Comparison of ENCODE assay signal across 35 cellular contexts in the genomic region with DNA sequence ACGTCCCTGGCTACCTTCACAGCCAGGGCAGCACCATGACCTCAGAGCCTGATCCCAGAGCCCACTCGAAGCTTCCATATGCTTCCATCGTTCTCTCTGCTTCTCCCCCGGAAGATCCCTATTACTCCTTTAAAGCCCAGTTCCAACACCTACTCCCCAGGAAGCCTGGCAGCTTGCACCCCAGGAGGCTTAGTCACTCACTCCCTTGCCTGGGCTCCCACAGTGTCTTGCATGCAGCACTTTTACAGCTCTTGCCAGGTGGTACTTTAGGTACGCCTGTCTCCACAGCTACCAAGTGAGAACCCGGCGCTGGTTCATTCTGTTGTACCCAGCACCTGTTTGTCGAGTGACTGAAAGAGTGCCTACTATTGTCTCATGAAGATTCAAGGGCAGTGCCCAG.
"Had no signal": no experiment of that assay in that cellular context is flagged by ENCODE, and none has a peak within 500 bp of the region (broad histone marks: within the 10 kb centered on the region; RNA-seq: fewer than 3 reads in every experiment).

No MANE protein-coding gene starts in this region.

- H3K36me3 Mint-ChIP-seq: activated CD4-positive, alpha-beta memory T cell treated with anti-CD3 and anti-CD28 coated beads for 36 hours; activated naive CD4-positive, alpha-beta T cell treated with anti-CD3 and anti-CD28 coated beads, Interleukin-2, amount 10 ng/mL, durations not matched to agents 7 days and 5 days; activated naive CD4-positive, alpha-beta T cell treated with anti-CD3 and anti-CD28 coated beads, Interleukin-2, amount 50 U/mL, for 24 hours; activated naive CD8-positive, alpha-beta T cell; activated naive CD8-positive, alpha-beta T cell treated with anti-CD3 and anti-CD28 coated beads, Interleukin-2, amount 10 ng/mL, durations not matched to agents 7 days and 5 days; brain had no signal

- H3K27ac Mint-ChIP-seq: activated B cell treated with CpG ODN at 0.5 μM for 24 hours; activated CD4-positive, alpha-beta memory T cell treated with anti-CD3 and anti-CD28 coated beads for 36 hours; activated CD4-positive, alpha-beta T cell treated with anti-CD3 and anti-CD28 coated beads, Interleukin-2, amount 10 ng/mL, durations not matched to agents 24 days and 14 days; activated CD8-positive, alpha-beta T cell treated with anti-CD3 and anti-CD28 coated beads for 36 hours; activated naive CD4-positive, alpha-beta T cell treated with anti-CD3 and anti-CD28 coated beads, Interleukin-2, amount 10 ng/mL, durations not matched to agents 7 days and 5 days; activated naive CD4-positive, alpha-beta T cell treated with anti-CD3 and anti-CD28 coated beads, Interleukin-2, amount 50 U/mL, for 24 hours; activated naive CD8-positive, alpha-beta T cell; activated naive CD8-positive, alpha-beta T cell treated with anti-CD3 and anti-CD28 coated beads, Interleukin-2, amount 10 ng/mL, durations not matched to agents 7 days and 5 days; activated naive CD8-positive, alpha-beta T cell treated with anti-CD3 and anti-CD28 coated beads, Interleukin-2, amount 50 U/mL, for 24 hours; activated T-cell treated with anti-CD3 and anti-CD28 coated beads, Interleukin-2, amount 50 U/mL, for 72 hours; activated T-helper 1 cell treated with anti-CD3 and anti-CD28 coated beads, Interleukin-12 subunit alpha, Interleukin-12 subunit beta, Interleukin-2, Interleukin-4 antibody, amounts not matched to agents 30 ng/mL and 10 ng/mL and 1 ng/mL, durations not matched to agents 14 hours and 24 hours and 36 hours; activated T-helper 17 cell treated with anti-CD3 and anti-CD28 coated beads, Interleukin-2, amount 50 U/mL, for 72 hours; T-helper 1 cell treated with Interleukin-12 subunit alpha and Interleukin-12 subunit beta and Interleukin-4 antibody, amounts not matched to agents 30 μg/mL and 1 μg/mL, for 36 hours; T-helper 2 cell treated with Interferon-gamma antibody and Interleukin-4, amounts not matched to agents 5 μg/mL and 100 μg/mL, for 36 hours had no signal

- H3K4me3 Mint-ChIP-seq: activated B cell treated with CpG ODN at 0.5 μM for 24 hours; activated CD4-positive, alpha-beta memory T cell treated with anti-CD3 and anti-CD28 coated beads for 36 hours; activated CD4-positive, alpha-beta T cell treated with anti-CD3 and anti-CD28 coated beads, Interleukin-2, amount 10 ng/mL, durations not matched to agents 24 days and 14 days; activated CD8-positive, alpha-beta T cell treated with anti-CD3 and anti-CD28 coated beads for 36 hours; activated naive CD4-positive, alpha-beta T cell treated with anti-CD3 and anti-CD28 coated beads, Interleukin-2, amount 10 ng/mL, durations not matched to agents 7 days and 5 days; activated naive CD4-positive, alpha-beta T cell treated with anti-CD3 and anti-CD28 coated beads, Interleukin-2, amount 50 U/mL, for 24 hours; activated naive CD8-positive, alpha-beta T cell; activated naive CD8-positive, alpha-beta T cell treated with anti-CD3 and anti-CD28 coated beads, Interleukin-2, amount 10 ng/mL, durations not matched to agents 7 days and 5 days; activated naive CD8-positive, alpha-beta T cell treated with anti-CD3 and anti-CD28 coated beads, Interleukin-2, amount 50 U/mL, for 24 hours; activated T-cell treated with anti-CD3 and anti-CD28 coated beads, Interleukin-2, amount 50 U/mL, for 4 hours; activated T-cell treated with anti-CD3 and anti-CD28 coated beads, Interleukin-2, amount 50 U/mL, for 72 hours; activated T-helper 1 cell treated with anti-CD3 and anti-CD28 coated beads, Interleukin-12 subunit alpha, Interleukin-12 subunit beta, Interleukin-2, Interleukin-4 antibody, amounts not matched to agents 30 ng/mL and 10 ng/mL and 1 ng/mL, durations not matched to agents 14 hours and 24 hours and 36 hours; activated T-helper 17 cell treated with anti-CD3 and anti-CD28 coated beads, Interleukin-2, amount 50 U/mL, for 72 hours; brain; central memory CD8-positive, alpha-beta T cell; T-helper 1 cell treated with Interleukin-12 subunit alpha and Interleukin-12 subunit beta and Interleukin-4 antibody, amounts not matched to agents 30 μg/mL and 1 μg/mL, for 36 hours; T-helper 2 cell treated with Interferon-gamma antibody and Interleukin-4, amounts not matched to agents 5 μg/mL and 100 μg/mL, for 36 hours had no signal

- H3K4me1 Mint-ChIP-seq: activated B cell treated with CpG ODN at 0.5 μM for 24 hours; activated CD4-positive, alpha-beta T cell treated with anti-CD3 and anti-CD28 coated beads, Interleukin-2, amount 10 ng/mL, durations not matched to agents 24 days and 14 days; activated naive CD4-positive, alpha-beta T cell treated with anti-CD3 and anti-CD28 coated beads, Interleukin-2, amount 50 U/mL, for 24 hours; activated naive CD8-positive, alpha-beta T cell treated with anti-CD3 and anti-CD28 coated beads, Interleukin-2, amount 10 ng/mL, durations not matched to agents 7 days and 5 days; activated naive CD8-positive, alpha-beta T cell treated with anti-CD3 and anti-CD28 coated beads, Interleukin-2, amount 50 U/mL, for 24 hours; activated T-helper 17 cell treated with anti-CD3 and anti-CD28 coated beads, Interleukin-2, amount 50 U/mL, for 72 hours; central memory CD8-positive, alpha-beta T cell had no signal

- H3K27me3 Mint-ChIP-seq: activated B cell treated with CpG ODN at 0.5 μM for 24 hours; activated CD4-positive, alpha-beta memory T cell treated with anti-CD3 and anti-CD28 coated beads for 36 hours; activated CD4-positive, alpha-beta T cell treated with anti-CD3 and anti-CD28 coated beads, Interleukin-2, amount 10 ng/mL, durations not matched to agents 24 days and 14 days; activated CD8-positive, alpha-beta T cell treated with anti-CD3 and anti-CD28 coated beads for 36 hours; activated naive CD4-positive, alpha-beta T cell treated with anti-CD3 and anti-CD28 coated beads, Interleukin-2, amount 50 U/mL, for 24 hours; activated naive CD8-positive, alpha-beta T cell; activated naive CD8-positive, alpha-beta T cell treated with anti-CD3 and anti-CD28 coated beads, Interleukin-2, amount 10 ng/mL, durations not matched to agents 7 days and 5 days; activated naive CD8-positive, alpha-beta T cell treated with anti-CD3 and anti-CD28 coated beads, Interleukin-2, amount 50 U/mL, for 24 hours; activated T-helper 17 cell treated with anti-CD3 and anti-CD28 coated beads, Interleukin-2, amount 50 U/mL, for 72 hours; brain; central memory CD8-positive, alpha-beta T cell had no signal

- H3K27me3 ChIP-seq: ascending aorta had no signal

- H3K4me1 ChIP-seq: ascending aorta had no signal

- H3K4me3 ChIP-seq: ascending aorta, cardiac muscle cell had no signal

- H3K27ac ChIP-seq: ascending aorta, cardiac muscle cell, VCaP had no signal

- H3K36me3 ChIP-seq: ascending aorta, cardiac muscle cell had no signal

- H3K9me3 ChIP-seq: ascending aorta had no signal

- DNase-seq: activated B cell treated with CpG ODN at 0.5 μM for 24 hours; activated CD4-positive, alpha-beta memory T cell treated with anti-CD3 and anti-CD28 coated beads for 36 hours; activated CD4-positive, alpha-beta T cell treated with anti-CD3 and anti-CD28 coated beads for 4 hours; activated CD4-positive, alpha-beta T cell treated with anti-CD3 and anti-CD28 coated beads, Interleukin-2, amount 10 ng/mL, durations not matched to agents 24 days and 14 days; activated CD4-positive, alpha-beta T cell treated with anti-CD3 and anti-CD28 coated beads, Interleukin-2, amount 50 U/mL, for 1 hour; activated CD4-positive, alpha-beta T cell treated with anti-CD3 and anti-CD28 coated beads, Interleukin-2, amount 50 U/mL, for 4 hours; activated CD4-positive, CD25-positive, alpha-beta regulatory T cell treated with anti-CD3 and anti-CD28 coated beads, Interleukin-2, amount 50 U/mL, for 72 hours; activated CD8-positive, alpha-beta memory T cell treated with anti-CD3 and anti-CD28 coated beads, Interleukin-2, amount 50 U/mL, for 4 hours; activated CD8-positive, alpha-beta T cell treated with anti-CD3 and anti-CD28 coated beads for 36 hours; activated effector memory CD4-positive, alpha-beta T cell treated with anti-CD3 and anti-CD28 coated beads, Interleukin-2, amount 50 U/mL, for 16 hours; activated gamma-delta T cell treated with Interleukin-2 at 50 U/mL for 16 hours; activated naive CD4-positive, alpha-beta T cell; activated naive CD4-positive, alpha-beta T cell treated with anti-CD3 and anti-CD28 coated beads, Interleukin-2, amount 10 ng/mL, durations not matched to agents 7 days and 5 days; activated naive CD8-positive, alpha-beta T cell treated with anti-CD3 and anti-CD28 coated beads, Interleukin-2, amount 10 ng/mL, durations not matched to agents 7 days and 5 days; activated naive CD8-positive, alpha-beta T cell treated with anti-CD3 and anti-CD28 coated beads, Interleukin-2, amount 50 U/mL, for 24 hours; activated T-cell treated with anti-CD3 and anti-CD28 coated beads for 4 hours; activated T-cell treated with anti-CD3 and anti-CD28 coated beads, Interleukin-2, amount 50 U/mL, for 1 hour; activated T-cell treated with anti-CD3 and anti-CD28 coated beads, Interleukin-2, amount 50 U/mL, for 4 hours; activated T-cell treated with anti-CD3 and anti-CD28 coated beads, Interleukin-2, amount 50 U/mL, for 72 hours; caudate nucleus; cerebellar nuclear complex; T-helper 1 cell; T-helper 2 cell; T-helper 9 cell had no signal

- H3K9me3 Mint-ChIP-seq: activated B cell treated with CpG ODN at 0.5 μM for 24 hours; activated CD4-positive, alpha-beta memory T cell treated with anti-CD3 and anti-CD28 coated beads for 36 hours; activated CD4-positive, alpha-beta T cell treated with anti-CD3 and anti-CD28 coated beads, Interleukin-2, amount 10 ng/mL, durations not matched to agents 24 days and 14 days; activated CD8-positive, alpha-beta T cell treated with anti-CD3 and anti-CD28 coated beads for 36 hours; activated naive CD4-positive, alpha-beta T cell treated with anti-CD3 and anti-CD28 coated beads, Interleukin-2, amount 10 ng/mL, durations not matched to agents 7 days and 5 days; activated naive CD4-positive, alpha-beta T cell treated with anti-CD3 and anti-CD28 coated beads, Interleukin-2, amount 50 U/mL, for 24 hours; activated naive CD8-positive, alpha-beta T cell treated with anti-CD3 and anti-CD28 coated beads, Interleukin-2, amount 10 ng/mL, durations not matched to agents 7 days and 5 days; activated naive CD8-positive, alpha-beta T cell treated with anti-CD3 and anti-CD28 coated beads, Interleukin-2, amount 50 U/mL, for 24 hours; activated T-cell treated with anti-CD3 and anti-CD28 coated beads, Interleukin-2, amount 50 U/mL, for 4 hours; activated T-cell treated with anti-CD3 and anti-CD28 coated beads, Interleukin-2, amount 50 U/mL, for 72 hours; activated T-helper 1 cell treated with anti-CD3 and anti-CD28 coated beads, Interleukin-12 subunit alpha, Interleukin-12 subunit beta, Interleukin-2, Interleukin-4 antibody, amounts not matched to agents 30 ng/mL and 10 ng/mL and 1 ng/mL, durations not matched to agents 14 hours and 24 hours and 36 hours; activated T-helper 17 cell treated with anti-CD3 and anti-CD28 coated beads, Interleukin-2, amount 50 U/mL, for 72 hours; central memory CD8-positive, alpha-beta T cell; T-helper 1 cell treated with Interleukin-12 subunit alpha and Interleukin-12 subunit beta and Interleukin-4 antibody, amounts not matched to agents 30 μg/mL and 1 μg/mL, for 36 hours; T-helper 2 cell treated with Interferon-gamma antibody and Interleukin-4, amounts not matched to agents 5 μg/mL and 100 μg/mL, for 36 hours had no signal
